Comparison of ENCODE assay signal across 8 cellular contexts in genomic region chr12:122078141-122079037, GRCh38.
DNase-seq lines count a peak whose midpoint lies in the region; ATAC-seq and TF ChIP-seq lines count a peak whose summit lies in the region.

Gene MLXIP, plus strand, starts transcription at chr12:122078756. Its CDS starts 98 bp downstream, at chr12:122078854.

- ATAC-seq in GM19035 (IDR thresholded peaks at IDR 0.05; ENCODE audit: unreplicated experiment) (peak; percentile 87), HG03354 (IDR thresholded peaks at IDR 0.05; ENCODE audit: poor library complexity, severe bottlenecking, unreplicated experiment) (peak; percentile 65)

- DNase-seq in AG09319 (ENCODE audit: extremely low read depth, low read depth) (peak; percentile 78), NCI-H510A (lab: John Stamatoyannopoulos, UW) (peak; percentile 94), cerebellar nuclear complex (lab: John Stamatoyannopoulos, UW) (peak; percentile 3 to 47), kidney glomerular epithelial cell (lab: John Stamatoyannopoulos, UW) (peak; percentile 74)
- peak; percentile 83 for DNase-seq in activated CD4-positive, alpha-beta T cell treated with anti-CD3 and anti-CD28 coated beads for 1 hour
- DNase-seq in stimulated activated CD4-positive, alpha-beta T cell treated with anti-CD3 and anti-CD28 coated beads, Interleukin-1b, Interleukin-23, amount 100 ng/mL, for 24 hours (ENCODE audit: low read depth in 4 of 4, low spot score in 1 of 4) = peak; percentile 78 to 87 (median 82)

- TF ChIP-seq CTCF in AG09319 (IDR thresholded peaks at IDR 0.05; ENCODE audit: low read depth, low read length) = no peak

Comparison
In these comparisons a context has a peak if more than half of its experiments do, and no peak if none do; other contexts are left out.
1. Peak in every context shown above with its lines: DNase-seq and ATAC-seq.
2. DNase-seq: peak in every context shown above with its lines; median percentile 94 in NCI-H510A; 83 in activated CD4-positive, alpha-beta T cell treated with anti-CD3 and anti-CD28 coated beads for 1 hour; 82 in stimulated activated CD4-positive, alpha-beta T cell treated with anti-CD3 and anti-CD28 coated beads, Interleukin-1b, Interleukin-23, amount 100 ng/mL, for 24 hours; 78 in AG09319; 74 in kidney glomerular epithelial cell; 25 in cerebellar nuclear complex.